Comparison of ENCODE assay signal across 4 cellular contexts in genomic region chr20:53942973-53943372, GRCh38.
TF ChIP-seq lines count a peak whose summit lies in the region.

No MANE protein-coding gene starts in this region.

TF ChIP-seq in A549, 52 proteins besides CTCF, POLR2A, EP300 and RAD21 (continued from another document and continues in another):
- no peak for TF ChIP-seq CHD2 (IDR thresholded peaks at IDR 0.05; ENCODE audit: low read length, partially characterized antibody)
- no peak for TF ChIP-seq RFX5 (IDR thresholded peaks at IDR 0.05)
- TF ChIP-seq ZSCAN20 (CRISPR knock-in tag; IDR thresholded peaks at IDR 0.05), result no peak
- TF ChIP-seq ZC3H11A (IDR thresholded peaks at IDR 0.05), result no peak
- TF ChIP-seq FOSL2 (IDR thresholded peaks at IDR 0.05), result no peak
- no peak for TF ChIP-seq FOSL2 (CRISPR knock-in tag; IDR thresholded peaks at IDR 0.05)
- TF ChIP-seq ESRRA (IDR thresholded peaks at IDR 0.05; ENCODE audit: borderline replicate concordance, low read length), result no peak
- TF ChIP-seq NFE2L2 (conservative IDR thresholded peaks at IDR 0.05; ENCODE audit: low read length), result no peak
- no peak for TF ChIP-seq EHF (CRISPR knock-in tag; IDR thresholded peaks at IDR 0.05)
- no peak for TF ChIP-seq REST (IDR thresholded peaks at IDR 0.05)
- no peak for TF ChIP-seq CHD4 (IDR thresholded peaks at IDR 0.05; ENCODE audit: borderline replicate concordance)
- TF ChIP-seq BHLHE40 (IDR thresholded peaks at IDR 0.05; ENCODE audit: low read depth, low read length), result no peak
- TF ChIP-seq JUN (IDR thresholded peaks at IDR 0.05), result no peak
- TF ChIP-seq FOXS1 (CRISPR knock-in tag; IDR thresholded peaks at IDR 0.05), result no peak
- no peak for TF ChIP-seq MAX (IDR thresholded peaks at IDR 0.05)
- TF ChIP-seq MAFK (IDR thresholded peaks at IDR 0.05; ENCODE audit: partially characterized antibody), result no peak
- no peak for TF ChIP-seq HES2 (IDR thresholded peaks at IDR 0.05)

TF ChIP-seq in HCT116, 20 proteins besides CTCF, POLR2A, EP300 and RAD21 (continues in another document):
- TF ChIP-seq ATF3 (IDR thresholded peaks at IDR 0.05), result no peak
- no peak for TF ChIP-seq YY1 (IDR thresholded peaks at IDR 0.05; ENCODE audit: extremely low read depth, insufficient replicate concordance, low read depth, low read length)
- TF ChIP-seq ZFX (IDR thresholded peaks at IDR 0.05), result no peak
- no peak for TF ChIP-seq SP1 (IDR thresholded peaks at IDR 0.05; ENCODE audit: low read depth)
- TF ChIP-seq FOSL1 (IDR thresholded peaks at IDR 0.05; ENCODE audit: low read depth), result no peak
- no peak for TF ChIP-seq ZBTB33 (IDR thresholded peaks at IDR 0.05; ENCODE audit: extremely low read depth, insufficient replicate concordance, low read length)
- TF ChIP-seq REST (IDR thresholded peaks at IDR 0.05; ENCODE audit: low read depth), result no peak
- TF ChIP-seq EZH2phosphoT487 (IDR thresholded peaks at IDR 0.05; ENCODE audit: borderline replicate concordance), result no peak
- TF ChIP-seq MAX (IDR thresholded peaks at IDR 0.05), result no peak
- no peak for TF ChIP-seq EGR1 (IDR thresholded peaks at IDR 0.05; ENCODE audit: low read depth)
- TF ChIP-seq EZH2 (IDR thresholded peaks at IDR 0.05), result no peak
- TF ChIP-seq SIN3A (IDR thresholded peaks at IDR 0.05; ENCODE audit: low read depth), result no peak
- TF ChIP-seq ZNF274 (IDR thresholded peaks at IDR 0.05; ENCODE audit: low read depth, low read length), result no peak

TF ChIP-seq in WTC11, 78 proteins besides CTCF, POLR2A, EP300 and RAD21 (continued from another document):
- TF ChIP-seq IRF1 (CRISPR knock-in tag; IDR thresholded peaks at IDR 0.05) (no peak), ZNF263 (CRISPR knock-in tag; IDR thresholded peaks at IDR 0.05; ENCODE audit: low read depth) (no peak), NFE2L1 (CRISPR knock-in tag; IDR thresholded peaks at IDR 0.05) (no peak), PRRX2 (CRISPR knock-in tag; IDR thresholded peaks at IDR 0.05) (no peak), ZNF416 (CRISPR knock-in tag; IDR thresholded peaks at IDR 0.05) (no peak), TCF7 (CRISPR knock-in tag; IDR thresholded peaks at IDR 0.05; ENCODE audit: low read depth) (no peak), ATF6 (CRISPR knock-in tag; IDR thresholded peaks at IDR 0.05) (no peak), TEAD1 (CRISPR knock-in tag; IDR thresholded peaks at IDR 0.05) (no peak), GABPB1 (CRISPR knock-in tag; IDR thresholded peaks at IDR 0.05) (no peak), CREM (CRISPR knock-in tag; IDR thresholded peaks at IDR 0.05) (no peak), MLX (CRISPR knock-in tag; IDR thresholded peaks at IDR 0.05) (no peak), RORB (CRISPR knock-in tag; IDR thresholded peaks at IDR 0.05) (no peak), MXD4 (CRISPR knock-in tag; IDR thresholded peaks at IDR 0.05; ENCODE audit: borderline replicate concordance) (no peak), NR3C1 (CRISPR knock-in tag; conservative IDR thresholded peaks at IDR 0.05; ENCODE audit: low read depth) (no peak), ERG (CRISPR knock-in tag; IDR thresholded peaks at IDR 0.05) (no peak), FOXK1 (CRISPR knock-in tag; IDR thresholded peaks at IDR 0.05) (no peak), SMAD4 (CRISPR knock-in tag; IDR thresholded peaks at IDR 0.05) (no peak), CBFB (CRISPR knock-in tag; IDR thresholded peaks at IDR 0.05; ENCODE audit: low read depth) (no peak)

TF ChIP-seq in HepG2, 621 proteins besides CTCF, POLR2A, EP300 and RAD21 (continued from another document and continues in another):
- TF ChIP-seq THAP11 (CRISPR knock-in tag; IDR thresholded peaks at IDR 0.05) (no peak), ZNF230 (CRISPR knock-in tag; IDR thresholded peaks at IDR 0.05) (no peak), ZNF678 (CRISPR knock-in tag; IDR thresholded peaks at IDR 0.05) (no peak), ZSCAN29 (CRISPR knock-in tag; conservative IDR thresholded peaks at IDR 0.05) (no peak), MTA3 (CRISPR knock-in tag; IDR thresholded peaks at IDR 0.05) (no peak), ZHX1 (CRISPR knock-in tag; IDR thresholded peaks at IDR 0.05; ENCODE audit: low read depth) (0 out of 2 replicates have a peak, but pooled peaks have one; percentile 34), ZSCAN9 (CRISPR knock-in tag; IDR thresholded peaks at IDR 0.05; ENCODE audit: borderline replicate concordance) (0 out of 2 replicates have a peak, but pooled peaks have one; percentile 29), HNRNPUL1 (IDR thresholded peaks at IDR 0.05; ENCODE audit: low read depth, low read length) (no peak), ZNF264 (CRISPR knock-in tag; IDR thresholded peaks at IDR 0.05) (no peak), TFE3 (CRISPR knock-in tag; IDR thresholded peaks at IDR 0.05) (no peak), HNRNPK (IDR thresholded peaks at IDR 0.05; ENCODE audit: low read depth, low read length, poor library complexity, severe bottlenecking) (no peak), ZNF501 (CRISPR knock-in tag; IDR thresholded peaks at IDR 0.05) (peak; percentile 8; the same call in 1 of the 2 replicates), PRMT3 (CRISPR knock-in tag; IDR thresholded peaks at IDR 0.05; ENCODE audit: borderline replicate concordance, low read depth) (no peak), ZNF574 (CRISPR knock-in tag; IDR thresholded peaks at IDR 0.05) (no peak), STAG1 (CRISPR knock-in tag; IDR thresholded peaks at IDR 0.05) (peak; percentile 12; the same call in 1 of the 2 replicates), MIER2 (CRISPR knock-in tag; IDR thresholded peaks at IDR 0.05) (peak; percentile 16; the same call in 1 of the 2 replicates), HMG20A (CRISPR knock-in tag; IDR thresholded peaks at IDR 0.05; ENCODE audit: borderline replicate concordance) (peak; percentile 43; the same call in 1 of the 2 replicates), TEAD3 (CRISPR knock-in tag; optimal IDR thresholded peaks at IDR 0.05; ENCODE audit: borderline replicate concordance) (peak; percentile 41), CHD2 (IDR thresholded peaks at IDR 0.05; ENCODE audit: low read depth, low read length) (0 out of 2 replicates have a peak, but pooled peaks have one; percentile 54), KLF11 (CRISPR knock-in tag; IDR thresholded peaks at IDR 0.05) (no peak), TEF (CRISPR knock-in tag; IDR thresholded peaks at IDR 0.05) (no peak), ZKSCAN5 (CRISPR knock-in tag; IDR thresholded peaks at IDR 0.05) (0 out of 2 replicates have a peak, but pooled peaks have one; percentile 32), GABPA (IDR thresholded peaks at IDR 0.05; ENCODE audit: low read depth, low read length) (no peak), GABPA (CRISPR knock-in tag; IDR thresholded peaks at IDR 0.05; ENCODE audit: low read depth) (no peak), HMGA1 (CRISPR knock-in tag; conservative IDR thresholded peaks at IDR 0.05) (no peak), SMARCC2 (IDR thresholded peaks at IDR 0.05) (no peak), HNF1A (IDR thresholded peaks at IDR 0.05; ENCODE audit: low read depth) (no peak), HNF1A (CRISPR knock-in tag; IDR thresholded peaks at IDR 0.05; ENCODE audit: borderline replicate concordance) (no peak), ESRRA (CRISPR knock-in tag; IDR thresholded peaks at IDR 0.05; ENCODE audit: low read depth) (peak; percentile 90), ATF2 (CRISPR knock-in tag; IDR thresholded peaks at IDR 0.05) (no peak), ATF7-NPFF (CRISPR knock-in tag; IDR thresholded peaks at IDR 0.05; ENCODE audit: low read depth) (no peak), ZNF207 (IDR thresholded peaks at IDR 0.05; ENCODE audit: borderline replicate concordance) (no peak), ISL2 (CRISPR knock-in tag; IDR thresholded peaks at IDR 0.05) (no peak), CENPX (CRISPR knock-in tag; IDR thresholded peaks at IDR 0.05) (no peak)
